8 cellular contexts compared by ENCODE assay signal in the genomic region with DNA sequence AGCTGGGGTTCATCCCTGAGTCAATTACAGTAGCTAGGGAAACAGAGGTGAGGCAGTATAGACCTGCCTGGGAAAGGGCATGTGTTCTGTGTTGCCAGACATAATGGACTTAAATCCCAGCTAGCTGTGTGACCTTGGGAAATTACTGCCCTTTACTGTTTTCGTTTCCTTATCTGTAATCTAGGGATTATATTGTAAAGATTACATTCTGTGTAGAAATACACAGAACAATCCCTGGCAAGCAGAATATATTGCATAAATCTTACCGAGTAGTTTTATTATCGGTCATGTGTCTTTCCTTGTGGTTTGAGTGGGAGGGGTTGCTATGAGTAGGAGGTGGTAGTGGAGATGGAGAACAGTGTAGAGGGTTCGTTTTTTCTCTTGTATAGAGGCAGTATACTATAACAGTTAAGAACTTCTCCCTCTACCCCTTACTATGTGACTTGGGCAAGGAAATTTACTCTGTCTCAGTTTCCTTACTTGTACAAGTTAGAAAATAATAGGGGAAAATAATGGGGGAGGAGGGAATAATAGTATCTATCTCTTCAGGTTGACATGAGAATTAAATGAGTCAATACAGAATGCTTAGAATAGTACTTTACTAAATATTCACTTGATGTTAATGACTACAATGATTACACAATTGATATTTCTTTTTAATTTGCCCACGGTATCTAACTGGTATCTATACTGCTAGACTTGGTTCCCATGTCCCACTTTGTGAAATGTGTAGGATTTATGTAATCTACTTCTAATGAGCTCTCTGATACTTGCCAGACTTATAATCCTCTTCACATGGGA. TPM values are rescaled to one million over a fixed set of nuclear protein-coding genes. Genes with fewer than 3 reads are reported as not detected.
DNase-seq lines count a peak whose midpoint lies in the region; ATAC-seq and TF ChIP-seq lines count a peak whose summit lies in the region.

No MANE protein-coding gene starts in this region.

- H3K4me3 ChIP-seq in skeletal muscle satellite cell (ENCODE audit: low read length) = no peak overlapping the region

- DNase-seq in stimulated activated CD4-positive, alpha-beta T cell treated with anti-CD3 and anti-CD28 coated beads, Interleukin-15, amount 100 ng/mL, for 24 hours = peak; percentile 28
- no peak for DNase-seq in stimulated activated CD4-positive, alpha-beta T cell treated with anti-CD3 and anti-CD28 coated beads, Interleukin-4, amount 100 ng/mL, for 4 hours
- no peak for DNase-seq in WTC11 (ENCODE audit: low spot score)
- DNase-seq in NCI-H1092 (lab: John Stamatoyannopoulos, UW) = no peak
- no peak for DNase-seq in GM03348 (ENCODE audit: low spot score)
- DNase-seq in DMS79 (lab: John Stamatoyannopoulos, UW) = no peak

- H3K4me3 Mint-ChIP-seq in WTC11 = no peak overlapping the region

- H3K4me2 ChIP-seq in skeletal muscle satellite cell (ENCODE audit: low read length) = peak overlapping the region; percentile 3

- no peaks in the 10 kb centered on the region for H3K27me3 ChIP-seq in skeletal muscle satellite cell (ENCODE audit: control insufficient read depth, insufficient read depth, low read length)

- no peaks in the 10 kb centered on the region for H3K27me3 Mint-ChIP-seq in WTC11 (ENCODE audit: low read depth)

- H3K4me1 ChIP-seq in skeletal muscle satellite cell (ENCODE audit: control insufficient read depth, insufficient read depth, low read length) = peaks cover 9% of the 10 kb centered on the region

- H3K36me3 Mint-ChIP-seq in WTC11 = no peaks in the 10 kb centered on the region

- no peaks in the 10 kb centered on the region for H3K9me3 ChIP-seq in skeletal muscle satellite cell (replicated peaks; ENCODE audit: low read length)

- H3K27ac Mint-ChIP-seq in WTC11 = no peak overlapping the region

- TF ChIP-seq CTCF in WTC11 (IDR thresholded peaks at IDR 0.05) = no peak

- POLR2A ChIA-PET in WTC11 (lab: Charles Lee) = no interaction called here

- H3K36me3 ChIP-seq in skeletal muscle satellite cell (ENCODE audit: insufficient read depth, low read length) = no peaks in the 10 kb centered on the region

- H3K9me3 Mint-ChIP-seq in WTC11 = peaks cover 4% of the 10 kb centered on the region

- peak; percentile 53 for ATAC-seq in HG03135 (IDR thresholded peaks at IDR 0.05; ENCODE audit: unreplicated experiment)
- ATAC-seq in WTC11 = 0 out of 2 replicates have a peak, but pooled peaks have one; percentile 41

- CTCF ChIA-PET in WTC11 (lab: Charles Lee) = interaction anchor here (0.8 kb wide), 1 partner anchor 76 kb away, joined by 3 read pairs; a partner anchor contains a TSS

- H3K9ac ChIP-seq in skeletal muscle satellite cell (ENCODE audit: low read depth, low read length) = no peak overlapping the region

- H3K4me1 Mint-ChIP-seq in WTC11 = no peaks in the 10 kb centered on the region

TF ChIP-seq in WTC11, 78 proteins besides CTCF, POLR2A, EP300 and RAD21:
- no peak for TF ChIP-seq MYBL2 (CRISPR knock-in tag; IDR thresholded peaks at IDR 0.05)
- TF ChIP-seq GRHL2 (CRISPR knock-in tag; IDR thresholded peaks at IDR 0.05; ENCODE audit: insufficient replicate concordance, severe bottlenecking) = no peak
- TF ChIP-seq EMX1 (CRISPR knock-in tag; IDR thresholded peaks at IDR 0.05) = no peak
- TF ChIP-seq SMAD3 (CRISPR knock-in tag; IDR thresholded peaks at IDR 0.05; ENCODE audit: borderline replicate concordance) = no peak
- TF ChIP-seq TP53 (CRISPR knock-in tag; IDR thresholded peaks at IDR 0.05) = no peak
- TF ChIP-seq, protein P1, sequence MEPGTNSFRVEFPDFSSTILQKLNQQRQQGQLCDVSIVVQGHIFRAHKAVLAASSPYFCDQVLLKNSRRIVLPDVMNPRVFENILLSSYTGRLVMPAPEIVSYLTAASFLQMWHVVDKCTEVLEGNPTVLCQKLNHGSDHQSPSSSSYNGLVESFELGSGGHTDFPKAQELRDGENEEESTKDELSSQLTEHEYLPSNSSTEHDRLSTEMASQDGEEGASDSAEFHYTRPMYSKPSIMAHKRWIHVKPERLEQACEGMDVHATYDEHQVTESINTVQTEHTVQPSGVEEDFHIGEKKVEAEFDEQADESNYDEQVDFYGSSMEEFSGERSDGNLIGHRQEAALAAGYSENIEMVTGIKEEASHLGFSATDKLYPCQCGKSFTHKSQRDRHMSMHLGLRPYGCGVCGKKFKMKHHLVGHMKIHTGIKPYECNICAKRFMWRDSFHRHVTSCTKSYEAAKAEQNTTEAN (CRISPR knock-in tag; IDR thresholded peaks at IDR 0.05) = no peak
- TF ChIP-seq NR2C2 (CRISPR knock-in tag; IDR thresholded peaks at IDR 0.05) = no peak
- TF ChIP-seq TCF7 (CRISPR knock-in tag; IDR thresholded peaks at IDR 0.05; ENCODE audit: low read depth) = no peak
- TF ChIP-seq, protein P2, sequence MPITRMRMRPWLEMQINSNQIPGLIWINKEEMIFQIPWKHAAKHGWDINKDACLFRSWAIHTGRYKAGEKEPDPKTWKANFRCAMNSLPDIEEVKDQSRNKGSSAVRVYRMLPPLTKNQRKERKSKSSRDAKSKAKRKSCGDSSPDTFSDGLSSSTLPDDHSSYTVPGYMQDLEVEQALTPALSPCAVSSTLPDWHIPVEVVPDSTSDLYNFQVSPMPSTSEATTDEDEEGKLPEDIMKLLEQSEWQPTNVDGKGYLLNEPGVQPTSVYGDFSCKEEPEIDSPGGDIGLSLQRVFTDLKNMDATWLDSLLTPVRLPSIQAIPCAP (CRISPR knock-in tag; IDR thresholded peaks at IDR 0.05) = no peak
- no peak for TF ChIP-seq NFE2L1 (CRISPR knock-in tag; IDR thresholded peaks at IDR 0.05)

RNA-seq across cellular contexts. Expression of a gene that starts 7.1 kb away (rescaled TPM):
- total RNA-seq in WTC11 (2021) = 40.6 to 44.0 TPM (median 43.7 TPM) in 3 replicates
- 25.6 and 36.5 TPM in 2 replicates for total RNA-seq in skeletal muscle satellite cell (2012; rRNA removed)
